In the genomic region with DNA sequence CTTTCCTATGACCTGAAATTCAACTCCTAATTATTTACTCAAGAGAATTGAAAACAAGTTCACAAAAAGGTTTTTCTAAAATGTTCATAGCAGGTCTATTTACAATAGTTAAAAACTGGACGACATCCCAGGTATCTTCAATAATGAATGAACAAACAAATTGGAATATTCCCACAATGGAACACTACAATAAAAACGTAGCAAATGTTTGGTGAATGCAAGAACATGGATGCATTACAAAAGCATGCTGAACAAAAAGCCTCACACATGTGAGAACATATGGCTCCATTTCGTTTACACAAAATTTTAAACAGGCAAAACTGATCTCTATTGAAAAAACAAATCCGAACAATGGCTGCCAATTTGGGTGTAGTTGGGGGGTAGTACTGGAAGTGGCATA, we compare ENCODE assay signal across 22 cellular contexts.
"Had no signal": no experiment of that assay in that cellular context is flagged by ENCODE, and none has a peak within 500 bp of the region (broad histone marks: within the 10 kb centered on the region; RNA-seq: fewer than 3 reads in every experiment).

No MANE protein-coding gene starts in this region.

- H3K27ac ChIP-seq: adrenal gland, ascending aorta, brain microvascular endothelial cell, hepatocyte, left lung, right lobe of liver, tibial artery had no signal

- DNase-seq: activated CD8-positive, alpha-beta memory T cell treated with anti-CD3 and anti-CD28 coated beads, Interleukin-2, amount 50 U/mL, for 4 hours; activated naive CD4-positive, alpha-beta T cell; activated T-cell treated with anti-CD3 and anti-CD28 coated beads, Interleukin-2, amount 50 U/mL, for 24 hours; adrenal gland; brain microvascular endothelial cell; effector memory CD8-positive, alpha-beta T cell; foreskin melanocyte; glutamatergic neuron; immature natural killer cell; kidney glomerular epithelial cell; left lung; naive thymus-derived CD4-positive, alpha-beta T cell; occipital lobe; posterior cingulate gyrus; right lobe of liver; small intestine; stimulated activated CD4-positive, alpha-beta T cell treated with anti-CD3 and anti-CD28 coated beads, Interleukin-2, amount 100 ng/mL, for 24 hours; stimulated activated naive CD8-positive, alpha-beta T cell treated with anti-CD3 and anti-CD28 coated beads, Interleukin-15, amount 100 ng/mL, for 72 hours; tibial artery had no signal

- FAIRE-seq: endothelial cell of umbilical vein, small intestine had no signal
